22 cellular contexts compared by ENCODE assay signal in the genomic region with DNA sequence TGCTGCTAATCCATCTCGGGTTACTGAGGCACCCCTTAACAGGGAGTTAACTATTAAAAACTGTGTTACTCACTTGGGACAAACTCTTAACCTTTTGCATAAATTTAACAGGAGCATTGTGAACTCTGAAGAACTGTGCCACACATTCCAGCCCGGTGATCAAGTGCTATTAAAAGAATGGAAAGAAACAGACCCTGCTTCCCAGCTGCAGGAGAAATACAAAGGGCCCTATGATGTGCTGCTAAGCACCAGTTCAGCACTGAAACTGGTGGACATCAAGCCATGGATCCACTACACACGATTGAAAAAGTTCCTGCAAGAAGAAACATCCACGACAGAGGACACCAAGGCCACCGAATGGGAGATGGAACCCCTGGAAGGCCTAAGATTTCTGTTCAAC.
DNase-seq lines count a peak whose midpoint lies in the region; TF ChIP-seq lines count a peak whose summit lies in the region.
"Had no signal": no experiment of that assay in that cellular context is flagged by ENCODE, and none has a peak within 500 bp of the region (broad histone marks: within the 10 kb centered on the region; RNA-seq: fewer than 3 reads in every experiment).

No MANE protein-coding gene starts in this region.

- H3K9me3 ChIP-seq in HAP-1 (no peaks in the 10 kb centered on the region), left ventricle myocardium inferior (replicated peaks) (no peaks in the 10 kb centered on the region), osteoblast (ENCODE audit: low read depth, low read length) (no peaks in the 10 kb centered on the region), prostate gland (no peaks in the 10 kb centered on the region)
- H3K9me3 ChIP-seq: BLaER1 had no signal

- CTCF ChIA-PET in activated CD4-positive, alpha-beta memory T cell treated with anti-CD3 and anti-CD28 coated beads, Interleukin-2, amount 10 ng/mL, durations not matched to agents 7 days and 5 days (lab: Charles Lee), result no interaction called here

- no peaks in the 10 kb centered on the region for H4K20me1 ChIP-seq in osteoblast (ENCODE audit: insufficient read depth, low read length)
- H4K20me1 ChIP-seq: BLaER1 had no signal

- no peaks in the 10 kb centered on the region for H3K79me2 ChIP-seq in osteoblast (ENCODE audit: insufficient read depth, low read length)

- POLR2A ChIA-PET in activated CD4-positive, alpha-beta memory T cell treated with anti-CD3 and anti-CD28 coated beads, Interleukin-2, amount 10 ng/mL, durations not matched to agents 7 days and 5 days (lab: Charles Lee), result no interaction called here

- no peaks in the 10 kb centered on the region for H3K9me3 Mint-ChIP-seq in activated T-helper 2 cell treated with anti-CD3 and anti-CD28 coated beads, Interferon-gamma antibody, Interleukin-2, Interleukin-4, amounts not matched to agents 10 μg/mL and 5 μg/mL and 100 μg/mL, durations not matched to agents 14 hours and 24 hours and 36 hours
- H3K9me3 Mint-ChIP-seq in activated CD4-positive, alpha-beta memory T cell treated with anti-CD3 and anti-CD28 coated beads, Interleukin-2, amount 10 ng/mL, durations not matched to agents 7 days and 5 days, result no peaks in the 10 kb centered on the region
- H3K9me3 Mint-ChIP-seq: activated naive CD8-positive, alpha-beta T cell treated with anti-CD3 and anti-CD28 coated beads for 36 hours had no signal

- no peak overlapping the region for H3K4me2 ChIP-seq in osteoblast (ENCODE audit: insufficient read depth, low read length)
- H3K4me2 ChIP-seq: BLaER1 had no signal

- H3K4me1 Mint-ChIP-seq in activated T-helper 2 cell treated with anti-CD3 and anti-CD28 coated beads, Interferon-gamma antibody, Interleukin-2, Interleukin-4, amounts not matched to agents 10 μg/mL and 5 μg/mL and 100 μg/mL, durations not matched to agents 14 hours and 24 hours and 36 hours (ENCODE audit: low read depth), result peaks cover 4% of the 10 kb centered on the region
- H3K4me1 Mint-ChIP-seq in activated CD4-positive, alpha-beta memory T cell treated with anti-CD3 and anti-CD28 coated beads, Interleukin-2, amount 10 ng/mL, durations not matched to agents 7 days and 5 days, result no peaks in the 10 kb centered on the region

- no peak overlapping the region for H3K4me3 Mint-ChIP-seq in activated T-helper 2 cell treated with anti-CD3 and anti-CD28 coated beads, Interferon-gamma antibody, Interleukin-2, Interleukin-4, amounts not matched to agents 10 μg/mL and 5 μg/mL and 100 μg/mL, durations not matched to agents 14 hours and 24 hours and 36 hours (ENCODE audit: low read depth)
- H3K4me3 Mint-ChIP-seq in activated CD4-positive, alpha-beta memory T cell treated with anti-CD3 and anti-CD28 coated beads, Interleukin-2, amount 10 ng/mL, durations not matched to agents 7 days and 5 days, result no peak overlapping the region
- H3K4me3 Mint-ChIP-seq: activated naive CD8-positive, alpha-beta T cell treated with anti-CD3 and anti-CD28 coated beads for 36 hours had no signal

- WGBS in prostate gland, result 61% methylated on average over 5 of the region's 5 CpGs

- H3K4me3 ChIP-seq in HAP-1 (no peak overlapping the region), astrocyte of the spinal cord (ENCODE audit: low read depth, low read length) (no peak overlapping the region), left ventricle myocardium inferior (no peak overlapping the region), osteoblast (ENCODE audit: insufficient read depth, low read length) (no peak overlapping the region), prostate gland (no peak overlapping the region)
- H3K4me3 ChIP-seq: BLaER1 had no signal

- no peaks in the 10 kb centered on the region for H3K36me3 Mint-ChIP-seq in activated T-helper 2 cell treated with anti-CD3 and anti-CD28 coated beads, Interferon-gamma antibody, Interleukin-2, Interleukin-4, amounts not matched to agents 10 μg/mL and 5 μg/mL and 100 μg/mL, durations not matched to agents 14 hours and 24 hours and 36 hours (ENCODE audit: low read depth)
- no peaks in the 10 kb centered on the region for H3K36me3 Mint-ChIP-seq in activated CD4-positive, alpha-beta memory T cell treated with anti-CD3 and anti-CD28 coated beads, Interleukin-2, amount 10 ng/mL, durations not matched to agents 7 days and 5 days (ENCODE audit: low read depth)

- H3K27me3 ChIP-seq in HAP-1 (ENCODE audit: low read depth), result no peaks in the 10 kb centered on the region
- H3K27me3 ChIP-seq in left ventricle myocardium inferior (ENCODE audit: low read depth), result no peaks in the 10 kb centered on the region
- H3K27me3 ChIP-seq in osteoblast (ENCODE audit: insufficient read depth, low read length), result no peaks in the 10 kb centered on the region
- no peaks in the 10 kb centered on the region for H3K27me3 ChIP-seq in prostate gland (replicated peaks; ENCODE audit: insufficient read depth)
- H3K27me3 ChIP-seq: BLaER1 had no signal

- no peak overlapping the region for H3K27ac Mint-ChIP-seq in activated T-helper 2 cell treated with anti-CD3 and anti-CD28 coated beads, Interferon-gamma antibody, Interleukin-2, Interleukin-4, amounts not matched to agents 10 μg/mL and 5 μg/mL and 100 μg/mL, durations not matched to agents 14 hours and 24 hours and 36 hours
- H3K27ac Mint-ChIP-seq in activated CD4-positive, alpha-beta memory T cell treated with anti-CD3 and anti-CD28 coated beads, Interleukin-2, amount 10 ng/mL, durations not matched to agents 7 days and 5 days, result no peak overlapping the region
- H3K27ac Mint-ChIP-seq: activated naive CD8-positive, alpha-beta T cell treated with anti-CD3 and anti-CD28 coated beads for 36 hours had no signal

- in situ Hi-C loops in HAP-1 (cut with MboI; ENCODE audit: low sequenced_read_pairs), result no loop called here
- in situ Hi-C loops in astrocyte of the spinal cord (cut with HindIII; ENCODE audit: low sequenced_read_pairs), result no loop called here

- TF ChIP-seq POLR2A in prostate gland (IDR thresholded peaks at IDR 0.05), result no peak

- peaks cover 7% of the 10 kb centered on the region for H3K27me3 Mint-ChIP-seq in activated T-helper 2 cell treated with anti-CD3 and anti-CD28 coated beads, Interferon-gamma antibody, Interleukin-2, Interleukin-4, amounts not matched to agents 10 μg/mL and 5 μg/mL and 100 μg/mL, durations not matched to agents 14 hours and 24 hours and 36 hours (ENCODE audit: low read depth)
- H3K27me3 Mint-ChIP-seq in activated CD4-positive, alpha-beta memory T cell treated with anti-CD3 and anti-CD28 coated beads, Interleukin-2, amount 10 ng/mL, durations not matched to agents 7 days and 5 days, result peaks cover 2% of the 10 kb centered on the region

- H3K27ac ChIP-seq in left ventricle myocardium inferior (replicated peaks), result peak overlapping the region; percentile 77
- no peak overlapping the region for H3K27ac ChIP-seq in osteoblast (ENCODE audit: low read depth, low read length)
- H3K27ac ChIP-seq in prostate gland, result no peak overlapping the region
- H3K27ac ChIP-seq: BLaER1, RWPE1, WERI-Rb-1 had no signal

- peaks cover 33% of the 10 kb centered on the region for H3K4me1 ChIP-seq in HAP-1
- peaks cover 35% of the 10 kb centered on the region for H3K4me1 ChIP-seq in left ventricle myocardium inferior
- no peaks in the 10 kb centered on the region for H3K4me1 ChIP-seq in osteoblast (ENCODE audit: insufficient read depth, low read length)
- no peaks in the 10 kb centered on the region for H3K4me1 ChIP-seq in prostate gland (replicated peaks)

- no peak overlapping the region for H2AFZ ChIP-seq in osteoblast (ENCODE audit: low read length)

- no peaks in the 10 kb centered on the region for H3K36me3 ChIP-seq in HAP-1 (replicated peaks)
- H3K36me3 ChIP-seq in left ventricle myocardium inferior, result no peaks in the 10 kb centered on the region
- H3K36me3 ChIP-seq in osteoblast (ENCODE audit: insufficient read depth, low read length), result no peaks in the 10 kb centered on the region
- H3K36me3 ChIP-seq in prostate gland, result no peaks in the 10 kb centered on the region
- H3K36me3 ChIP-seq: BLaER1, WERI-Rb-1 had no signal

- intact Hi-C loops in left ventricle myocardium inferior (cut with micrococcal nuclease), result no loop called here
- intact Hi-C loops in activated T-helper 2 cell treated with anti-CD3 and anti-CD28 coated beads, Interferon-gamma antibody, Interleukin-2, Interleukin-4, amounts not matched to agents 10 μg/mL and 5 μg/mL and 100 μg/mL, durations not matched to agents 14 hours and 24 hours and 36 hours (cut with micrococcal nuclease), result no loop called here
- intact Hi-C loops in prostate gland (cut with DNase I), result no loop called here

- DNase-seq in HAP-1 (ENCODE audit: low spot score in 2 of 2) (peak; percentile 37 to 53), astrocyte of the spinal cord (ENCODE audit: low read depth, low spot score) (peak; percentile 14), left ventricle myocardium inferior (no peak), osteoblast (ENCODE audit: insufficient read length, low spot score, missing footprints) (peak; percentile 69), ecto neural progenitor cell (ENCODE audit: low spot score) (no peak), prostate gland (ENCODE audit: low spot score) (no peak)
- DNase-seq in activated T-helper 2 cell treated with anti-CD3 and anti-CD28 coated beads, Interferon-gamma antibody, Interleukin-2, Interleukin-4, amounts not matched to agents 10 μg/mL and 5 μg/mL and 100 μg/mL, durations not matched to agents 14 hours and 24 hours and 36 hours (ENCODE audit: low spot score), result no peak
- no peak for DNase-seq in activated CD4-positive, alpha-beta memory T cell treated with anti-CD3 and anti-CD28 coated beads, Interleukin-2, amount 10 ng/mL, durations not matched to agents 7 days and 5 days
- DNase-seq: activated CD8-positive, alpha-beta memory T cell treated with anti-CD3 and anti-CD28 coated beads, Interleukin-2, amount 50 U/mL, for 48 hours; activated effector memory CD4-positive, alpha-beta T cell treated with Interleukin-2 at 50 U/mL for 16 hours; activated naive CD8-positive, alpha-beta T cell treated with anti-CD3 and anti-CD28 coated beads for 36 hours; effector CD8-positive, alpha-beta T cell; GF-D8; islet precursor cell; Kasumi-1; NCI-H1092; NCI-H1930; NCI-H526; stimulated activated naive CD4-positive, alpha-beta T cell treated with Interleukin-2 at 50 U/mL for 16 hours; WERI-Rb-1 had no signal

- TF ChIP-seq CTCF in astrocyte of the spinal cord (IDR thresholded peaks at IDR 0.05; ENCODE audit: low read depth, low read length), result no peak
- no peak for TF ChIP-seq CTCF in left ventricle myocardium inferior (IDR thresholded peaks at IDR 0.05; ENCODE audit: borderline replicate concordance)
- TF ChIP-seq CTCF in osteoblast (IDR thresholded peaks at IDR 0.05; ENCODE audit: extremely low read depth, low read depth, low read length), result no peak
- no peak for TF ChIP-seq CTCF in prostate gland (IDR thresholded peaks at IDR 0.05)

Comparison
In these comparisons a context has a peak if more than half of its experiments do, and no peak if none do; other contexts are left out.
1. DNase-seq: peak in HAP-1 (2 of 2), astrocyte of the spinal cord (single experiment) and osteoblast (single experiment); none in left ventricle myocardium inferior (single experiment), activated T-helper 2 cell treated with anti-CD3 and anti-CD28 coated beads, Interferon-gamma antibody, Interleukin-2, Interleukin-4, amounts not matched to agents 10 μg/mL and 5 μg/mL and 100 μg/mL, durations not matched to agents 14 hours and 24 hours and 36 hours (single experiment), ecto neural progenitor cell (single experiment), activated CD4-positive, alpha-beta memory T cell treated with anti-CD3 and anti-CD28 coated beads, Interleukin-2, amount 10 ng/mL, durations not matched to agents 7 days and 5 days (single experiment) and prostate gland (single experiment).